In the genomic region with DNA sequence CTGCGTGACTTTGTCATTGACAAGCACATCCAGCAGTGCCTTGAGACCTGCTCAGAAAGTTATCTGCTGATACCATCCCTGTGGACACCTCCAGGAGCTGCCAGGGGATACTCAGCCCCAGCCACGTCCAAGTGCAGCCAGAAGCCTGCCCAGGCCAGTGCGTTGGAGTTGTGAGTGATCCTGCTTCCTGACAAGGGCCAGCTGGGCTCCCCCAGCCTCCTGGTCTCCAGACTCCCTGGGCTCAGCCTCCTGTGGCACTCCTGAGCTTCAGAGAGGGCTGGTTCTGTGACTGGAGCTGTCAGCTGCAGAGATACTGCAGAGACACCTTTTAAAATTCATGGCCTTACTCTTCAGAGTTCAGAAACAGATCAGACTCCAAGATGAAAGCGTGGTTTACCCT, we compare ENCODE assay signal across 23 cellular contexts.
DNase-seq lines count a peak whose midpoint lies in the region; ATAC-seq and TF ChIP-seq lines count a peak whose summit lies in the region.
"Had no signal": no experiment of that assay in that cellular context is flagged by ENCODE, and none has a peak within 500 bp of the region (broad histone marks: within the 10 kb centered on the region; RNA-seq: fewer than 3 reads in every experiment).

No MANE protein-coding gene starts in this region.

- DNase-seq in activated CD8-positive, alpha-beta T cell treated with anti-CD3 and anti-CD28 coated beads for 36 hours: no peak
- no peak for DNase-seq in activated CD8-positive, alpha-beta T cell treated with anti-CD3 and anti-CD28 coated beads, Interleukin-2, amount 10 ng/mL, durations not matched to agents 7 days and 5 days
- DNase-seq in CD4-positive, alpha-beta memory T cell: no peak
- DNase-seq in WTC11 (ENCODE audit: low spot score) (no peak), upper lobe of right lung (no peak), RWPE1 (ENCODE audit: low spot score) (no peak), MCF 10A (ENCODE audit: unreplicated experiment) (no peak)
- no peak for DNase-seq in naive thymus-derived CD8-positive, alpha-beta T cell
- DNase-seq: ACHN; activated naive CD4-positive, alpha-beta T cell treated with Interleukin-2 at 50 U/mL for 16 hours; amygdala; Caco-2; hippocampal formation; left ventricle myocardium inferior; MG63; NCI-H2081; NCI-H82; pancreas; retina had no signal

- intact Hi-C loops in activated CD8-positive, alpha-beta T cell treated with anti-CD3 and anti-CD28 coated beads for 36 hours (cut with micrococcal nuclease): no loop called here
- intact Hi-C loops in CD4-positive, alpha-beta memory T cell (cut with micrococcal nuclease): no loop called here
- intact Hi-C loops in upper lobe of right lung (cut with DNase I): no loop called here
- intact Hi-C loops in MCF 10A (cut with micrococcal nuclease): no loop called here

- BruUV-seq in MCF 10A (replicated peaks; lab: Mats Ljungman, UMichigan): no TSS peak

- peak overlapping the region; percentile 13 for H3K27ac Mint-ChIP-seq in activated CD8-positive, alpha-beta T cell treated with anti-CD3 and anti-CD28 coated beads for 36 hours
- H3K27ac Mint-ChIP-seq in activated CD8-positive, alpha-beta T cell treated with anti-CD3 and anti-CD28 coated beads, Interleukin-2, amount 10 ng/mL, durations not matched to agents 7 days and 5 days: no peak overlapping the region
- H3K27ac Mint-ChIP-seq in CD4-positive, alpha-beta memory T cell: peak overlapping the region in 4 of 7 donors; percentile 6 to 19 (median 10)
- H3K27ac Mint-ChIP-seq in WTC11 (peak overlapping the region; percentile 82; the same call in 1 of the 2 replicates), MCF 10A (ENCODE audit: low read depth, unreplicated experiment) (no peak overlapping the region)
- H3K27ac Mint-ChIP-seq in naive thymus-derived CD8-positive, alpha-beta T cell: peak overlapping the region in 7 of 10 donors; percentile 2 to 91 (median 67)
- H3K27ac Mint-ChIP-seq: nephron had no signal

- peaks cover 48% of the 10 kb centered on the region for H3K4me1 ChIP-seq in CD4-positive, alpha-beta memory T cell (ENCODE audit: insufficient read depth, low read length)
- H3K4me1 ChIP-seq in upper lobe of right lung: peaks cover 1% of the 10 kb centered on the region
- H3K4me1 ChIP-seq: Caco-2, pancreas, SJSA1 had no signal

- POLR2A ChIA-PET in activated CD8-positive, alpha-beta T cell treated with anti-CD3 and anti-CD28 coated beads for 36 hours (lab: Charles Lee): no interaction called here
- POLR2A ChIA-PET in activated CD8-positive, alpha-beta T cell treated with anti-CD3 and anti-CD28 coated beads, Interleukin-2, amount 10 ng/mL, durations not matched to agents 7 days and 5 days (lab: Charles Lee): no interaction called here
- POLR2A ChIA-PET in CD4-positive, alpha-beta memory T cell (lab: Charles Lee; ENCODE audit: partially characterized antibody): no interaction called here
- POLR2A ChIA-PET in WTC11 (lab: Charles Lee): no interaction called here
- POLR2A ChIA-PET in naive thymus-derived CD8-positive, alpha-beta T cell (lab: Charles Lee): interaction anchor here (0.6 kb wide), 1 partner anchor 522 kb away, joined by 4 read pairs; no protein-coding TSS in a partner anchor
- POLR2A ChIA-PET in RWPE1 (lab: Yijun Ruan, JAX; ENCODE audit: low non-redundant PET): no interaction called here
- POLR2A ChIA-PET in MCF 10A (lab: Yijun Ruan, JAX): no interaction called here

- no peaks in the 10 kb centered on the region for H3K36me3 ChIP-seq in CD4-positive, alpha-beta memory T cell (ENCODE audit: insufficient read depth, low read length)
- no peaks in the 10 kb centered on the region for H3K36me3 ChIP-seq in upper lobe of right lung
- H3K36me3 ChIP-seq: left ventricle myocardium inferior, MG63, pancreas, SJSA1, upper lobe of left lung had no signal

- ATAC-seq in activated CD8-positive, alpha-beta T cell treated with anti-CD3 and anti-CD28 coated beads for 36 hours: no peak
- no peak for ATAC-seq in activated CD8-positive, alpha-beta T cell treated with anti-CD3 and anti-CD28 coated beads, Interleukin-2, amount 10 ng/mL, durations not matched to agents 7 days and 5 days
- ATAC-seq in WTC11 (no peak), upper lobe of right lung (no peak)
- ATAC-seq in naive thymus-derived CD8-positive, alpha-beta T cell: no peak
- ATAC-seq: pancreas had no signal

- H3K9me3 Mint-ChIP-seq in activated CD8-positive, alpha-beta T cell treated with anti-CD3 and anti-CD28 coated beads for 36 hours: no peaks in the 10 kb centered on the region
- H3K9me3 Mint-ChIP-seq in activated CD8-positive, alpha-beta T cell treated with anti-CD3 and anti-CD28 coated beads, Interleukin-2, amount 10 ng/mL, durations not matched to agents 7 days and 5 days (ENCODE audit: insufficient read depth): no peaks in the 10 kb centered on the region
- H3K9me3 Mint-ChIP-seq in CD4-positive, alpha-beta memory T cell: peaks cover 0 to 3% (median 0%) of the 10 kb centered on the region in 8 donors
- no peaks in the 10 kb centered on the region for H3K9me3 Mint-ChIP-seq in WTC11
- H3K9me3 Mint-ChIP-seq in naive thymus-derived CD8-positive, alpha-beta T cell: no peaks in the 10 kb centered on the region
- H3K9me3 Mint-ChIP-seq in MCF 10A (ENCODE audit: unreplicated experiment): no peaks in the 10 kb centered on the region
- H3K9me3 Mint-ChIP-seq: nephron had no signal

- H3K27ac ChIP-seq in CD4-positive, alpha-beta memory T cell (ENCODE audit: low read depth, low read length): no peak overlapping the region
- H3K27ac ChIP-seq in upper lobe of right lung (no peak overlapping the region), RWPE1 (no peak overlapping the region)
- H3K27ac ChIP-seq: left ventricle myocardium inferior, pancreas, SJSA1, skin epidermis, upper lobe of left lung had no signal

- no peak overlapping the region for H3K4me3 Mint-ChIP-seq in activated CD8-positive, alpha-beta T cell treated with anti-CD3 and anti-CD28 coated beads for 36 hours
- no peak overlapping the region for H3K4me3 Mint-ChIP-seq in activated CD8-positive, alpha-beta T cell treated with anti-CD3 and anti-CD28 coated beads, Interleukin-2, amount 10 ng/mL, durations not matched to agents 7 days and 5 days
- H3K4me3 Mint-ChIP-seq in CD4-positive, alpha-beta memory T cell: peak overlapping the region in 3 of 8 donors; percentile 42 to 70 (median 59)
- H3K4me3 Mint-ChIP-seq in WTC11: no peak overlapping the region
- H3K4me3 Mint-ChIP-seq in naive thymus-derived CD8-positive, alpha-beta T cell: peak overlapping the region in 3 of 10 donors; percentile 34 to 64 (median 47)
- no peak overlapping the region for H3K4me3 Mint-ChIP-seq in MCF 10A (ENCODE audit: unreplicated experiment)
- H3K4me3 Mint-ChIP-seq: nephron had no signal

- H3K9me3 ChIP-seq in CD4-positive, alpha-beta memory T cell (ENCODE audit: control insufficient read depth in 1 of 2, low read length in 2 of 2): no peaks in the 10 kb centered on the region
- H3K9me3 ChIP-seq in upper lobe of right lung: no peaks in the 10 kb centered on the region
- H3K9me3 ChIP-seq: Caco-2, left ventricle myocardium inferior, MG63, pancreas, SJSA1, upper lobe of left lung had no signal

- H3K27me3 Mint-ChIP-seq in activated CD8-positive, alpha-beta T cell treated with anti-CD3 and anti-CD28 coated beads for 36 hours: peaks cover 3% of the 10 kb centered on the region
- H3K27me3 Mint-ChIP-seq in activated CD8-positive, alpha-beta T cell treated with anti-CD3 and anti-CD28 coated beads, Interleukin-2, amount 10 ng/mL, durations not matched to agents 7 days and 5 days (ENCODE audit: low read depth): peaks cover 16% of the 10 kb centered on the region
- no peaks in the 10 kb centered on the region for H3K27me3 Mint-ChIP-seq in CD4-positive, alpha-beta memory T cell
- H3K27me3 Mint-ChIP-seq in WTC11 (ENCODE audit: low read depth) (no peaks in the 10 kb centered on the region), MCF 10A (ENCODE audit: insufficient read depth, unreplicated experiment) (no peaks in the 10 kb centered on the region)
- H3K27me3 Mint-ChIP-seq in naive thymus-derived CD8-positive, alpha-beta T cell: peaks cover 0 to 4% (median 0%) of the 10 kb centered on the region in 5 donors

- CTCF ChIA-PET in activated CD8-positive, alpha-beta T cell treated with anti-CD3 and anti-CD28 coated beads for 36 hours (lab: Charles Lee): no interaction called here
- CTCF ChIA-PET in activated CD8-positive, alpha-beta T cell treated with anti-CD3 and anti-CD28 coated beads, Interleukin-2, amount 10 ng/mL, durations not matched to agents 7 days and 5 days (lab: Charles Lee): no interaction called here
- CTCF ChIA-PET in CD4-positive, alpha-beta memory T cell (lab: Charles Lee; ENCODE audit: partially characterized antibody): interaction anchor here (1.8 kb wide), 1 partner anchor 14 kb away, joined by 4 read pairs; no protein-coding TSS in a partner anchor
- CTCF ChIA-PET in WTC11 (lab: Charles Lee) (interaction anchor here (0.7 to 1.3 kb wide), 2 partner anchors 192 to 504 kb away, joined by 3 to 4 read pairs; no protein-coding TSS in a partner anchor), RWPE1 (lab: Yijun Ruan, JAX) (interaction anchor here (0.6 kb wide), 1 partner anchor 45 kb away, joined by 4 read pairs; no protein-coding TSS in a partner anchor), MCF 10A (lab: Yijun Ruan, JAX) (interaction anchor here (0.7 kb wide), 1 partner anchor 87 kb away, joined by 3 read pairs; no protein-coding TSS in a partner anchor)

- H3K4me3 ChIP-seq in CD4-positive, alpha-beta memory T cell (ENCODE audit: low read length in 2 of 2): no peak overlapping the region
- no peak overlapping the region for H3K4me3 ChIP-seq in upper lobe of right lung
- H3K4me3 ChIP-seq: left ventricle myocardium inferior, MG63, pancreas, SJSA1, skin epidermis, upper lobe of left lung had no signal

- H3K27me3 ChIP-seq in CD4-positive, alpha-beta memory T cell (ENCODE audit: insufficient read depth, low read length): no peaks in the 10 kb centered on the region
- H3K27me3 ChIP-seq in upper lobe of right lung: no peaks in the 10 kb centered on the region
- H3K27me3 ChIP-seq: MG63, pancreas, SJSA1, upper lobe of left lung had no signal

- H3K36me3 Mint-ChIP-seq in activated CD8-positive, alpha-beta T cell treated with anti-CD3 and anti-CD28 coated beads for 36 hours (ENCODE audit: low read depth): no peaks in the 10 kb centered on the region
- no peaks in the 10 kb centered on the region for H3K36me3 Mint-ChIP-seq in activated CD8-positive, alpha-beta T cell treated with anti-CD3 and anti-CD28 coated beads, Interleukin-2, amount 10 ng/mL, durations not matched to agents 7 days and 5 days (ENCODE audit: low read depth)
- H3K36me3 Mint-ChIP-seq in CD4-positive, alpha-beta memory T cell: no peaks in the 10 kb centered on the region
- H3K36me3 Mint-ChIP-seq in WTC11: no peaks in the 10 kb centered on the region
- H3K36me3 Mint-ChIP-seq in naive thymus-derived CD8-positive, alpha-beta T cell: no peaks in the 10 kb centered on the region
- H3K36me3 Mint-ChIP-seq in MCF 10A (ENCODE audit: insufficient read depth, unreplicated experiment): peaks cover 5% of the 10 kb centered on the region

- TF ChIP-seq CTCF in activated CD8-positive, alpha-beta T cell treated with anti-CD3 and anti-CD28 coated beads for 36 hours (IDR thresholded peaks at IDR 0.05): no peak
- TF ChIP-seq CTCF in WTC11 (IDR thresholded peaks at IDR 0.05): no peak
- TF ChIP-seq CTCF in upper lobe of right lung (IDR thresholded peaks at IDR 0.05): no peak
- no peak for TF ChIP-seq CTCF in RWPE1 (conservative IDR thresholded peaks at IDR 0.05; ENCODE audit: low read depth)
- TF ChIP-seq CTCF in MCF 10A (IDR thresholded peaks at IDR 0.05; ENCODE audit: unreplicated experiment): no peak

- H3K4me1 Mint-ChIP-seq in activated CD8-positive, alpha-beta T cell treated with anti-CD3 and anti-CD28 coated beads for 36 hours (ENCODE audit: low read depth): peaks cover 40% of the 10 kb centered on the region
- H3K4me1 Mint-ChIP-seq in activated CD8-positive, alpha-beta T cell treated with anti-CD3 and anti-CD28 coated beads, Interleukin-2, amount 10 ng/mL, durations not matched to agents 7 days and 5 days (ENCODE audit: low read depth): peaks cover 42% of the 10 kb centered on the region
- H3K4me1 Mint-ChIP-seq in CD4-positive, alpha-beta memory T cell: peaks cover 35 to 48% (median 42%) of the 10 kb centered on the region in 4 donors
- H3K4me1 Mint-ChIP-seq in WTC11 (peaks cover 54% of the 10 kb centered on the region), MCF 10A (ENCODE audit: insufficient read depth, unreplicated experiment) (no peaks in the 10 kb centered on the region)
- peaks cover 25 to 54% (median 39%) of the 10 kb centered on the region in 4 donors for H3K4me1 Mint-ChIP-seq in naive thymus-derived CD8-positive, alpha-beta T cell

Comparison
In these comparisons a context has a peak if more than half of its experiments do, and no peak if none do; other contexts are left out.
1. H3K27ac Mint-ChIP-seq: peak in activated CD8-positive, alpha-beta T cell treated with anti-CD3 and anti-CD28 coated beads for 36 hours (single experiment), CD4-positive, alpha-beta memory T cell (4 of 7), WTC11 (single experiment) and naive thymus-derived CD8-positive, alpha-beta T cell (7 of 10); none in activated CD8-positive, alpha-beta T cell treated with anti-CD3 and anti-CD28 coated beads, Interleukin-2, amount 10 ng/mL, durations not matched to agents 7 days and 5 days (single experiment) and MCF 10A (single experiment).
2. CTCF ChIA-PET loops: an anchor here in CD4-positive, alpha-beta memory T cell (1.8 kb wide), WTC11 (0.7 to 1.3 kb wide), RWPE1 (0.6 kb wide) and MCF 10A (0.7 kb wide); none called in activated CD8-positive, alpha-beta T cell treated with anti-CD3 and anti-CD28 coated beads for 36 hours and activated CD8-positive, alpha-beta T cell treated with anti-CD3 and anti-CD28 coated beads, Interleukin-2, amount 10 ng/mL, durations not matched to agents 7 days and 5 days.